19 cellular contexts compared by ENCODE assay signal in genomic region chr13:51258612-51259358, GRCh38. TPM values are rescaled to one million over a fixed set of nuclear protein-coding genes. Genes with fewer than 3 reads are reported as not detected.
A peak's percentile ranks its signal among the peaks of the same experiment; 100 is the strongest.
DNase-seq lines count a peak whose midpoint lies in the region; ATAC-seq and TF ChIP-seq lines count a peak whose summit lies in the region.
"Had no signal": no experiment of that assay in that cellular context is flagged by ENCODE, and none has a peak within 500 bp of the region (broad histone marks: within the 10 kb centered on the region; RNA-seq: fewer than 3 reads in every experiment).

No MANE protein-coding gene starts in this region.

- no peaks in the 10 kb centered on the region for H3K9me3 Mint-ChIP-seq in activated CD8-positive, alpha-beta memory T cell treated with anti-CD3 and anti-CD28 coated beads, Interleukin-2, amount 10 ng/mL, durations not matched to agents 7 days and 5 days (ENCODE audit: low read depth)
- H3K9me3 Mint-ChIP-seq in osteocyte (ENCODE audit: unreplicated experiment): no peaks in the 10 kb centered on the region
- H3K9me3 Mint-ChIP-seq: activated naive CD8-positive, alpha-beta T cell treated with anti-CD3 and anti-CD28 coated beads, Interleukin-2, amount 10 ng/mL, durations not matched to agents 7 days and 5 days; stimulated activated memory B cell treated with anti-CD40 and anti-IgM and Interleukin-4, amounts not matched to agents 10 μg/mL and 1 μg/mL and 100 μg/mL, for 72 hours had no signal

- CTCF ChIA-PET in activated CD8-positive, alpha-beta memory T cell treated with anti-CD3 and anti-CD28 coated beads, Interleukin-2, amount 10 ng/mL, durations not matched to agents 7 days and 5 days (lab: Charles Lee): no interaction called here

- no peaks in the 10 kb centered on the region for H3K9me3 ChIP-seq in aorta (ENCODE audit: control insufficient read depth, low read length)
- H3K9me3 ChIP-seq: neutrophil, upper lobe of left lung had no signal

- peaks cover 6% of the 10 kb centered on the region for H3K4me1 Mint-ChIP-seq in activated CD8-positive, alpha-beta memory T cell treated with anti-CD3 and anti-CD28 coated beads, Interleukin-2, amount 10 ng/mL, durations not matched to agents 7 days and 5 days
- peaks cover 26% of the 10 kb centered on the region for H3K4me1 Mint-ChIP-seq in osteocyte (ENCODE audit: unreplicated experiment)
- H3K4me1 Mint-ChIP-seq: activated naive CD8-positive, alpha-beta T cell treated with anti-CD3 and anti-CD28 coated beads, Interleukin-2, amount 10 ng/mL, durations not matched to agents 7 days and 5 days had no signal

- no peaks in the 10 kb centered on the region for H3K4me1 ChIP-seq in aorta (ENCODE audit: control insufficient read depth in 1 of 2, insufficient read depth in 2 of 2, low read length in 2 of 2)
- H3K4me1 ChIP-seq: upper lobe of left lung had no signal

- H3K27me3 ChIP-seq in brain microvascular endothelial cell (replicated peaks): no peaks in the 10 kb centered on the region
- no peaks in the 10 kb centered on the region for H3K27me3 ChIP-seq in aorta (ENCODE audit: control insufficient read depth in 1 of 2, insufficient read depth in 2 of 2, low read length in 1 of 2)
- H3K27me3 ChIP-seq: neutrophil, upper lobe of left lung had no signal

- H3K36me3 ChIP-seq in brain microvascular endothelial cell (replicated peaks): no peaks in the 10 kb centered on the region
- H3K36me3 ChIP-seq in aorta (ENCODE audit: control insufficient read depth in 1 of 2, insufficient read depth in 2 of 2, low read length in 1 of 2): no peaks in the 10 kb centered on the region
- H3K36me3 ChIP-seq: neutrophil had no signal

- intact Hi-C loops in aorta (cut with DNase I): no loop called here

- no peak overlapping the region for H3K27ac Mint-ChIP-seq in activated CD8-positive, alpha-beta memory T cell treated with anti-CD3 and anti-CD28 coated beads, Interleukin-2, amount 10 ng/mL, durations not matched to agents 7 days and 5 days
- no peak overlapping the region for H3K27ac Mint-ChIP-seq in osteocyte (ENCODE audit: unreplicated experiment)
- H3K27ac Mint-ChIP-seq: activated naive CD8-positive, alpha-beta T cell treated with anti-CD3 and anti-CD28 coated beads, Interleukin-2, amount 10 ng/mL, durations not matched to agents 7 days and 5 days; stimulated activated memory B cell treated with anti-CD40 and anti-IgM and Interleukin-4, amounts not matched to agents 10 μg/mL and 1 μg/mL and 100 μg/mL, for 72 hours had no signal

- ATAC-seq in activated CD8-positive, alpha-beta memory T cell treated with anti-CD3 and anti-CD28 coated beads, Interleukin-2, amount 10 ng/mL, durations not matched to agents 7 days and 5 days: no peak
- peak; percentile 12 for ATAC-seq in aorta (ENCODE audit: low FRiP score)
- no peak for ATAC-seq in HG02981 (IDR thresholded peaks at IDR 0.05; ENCODE audit: unreplicated experiment)
- ATAC-seq: stimulated activated memory B cell treated with anti-CD40 and anti-IgM and Interleukin-4, amounts not matched to agents 10 μg/mL and 1 μg/mL and 100 μg/mL, for 72 hours had no signal

- WGBS in aorta, 2 donors: 89 to 95% methylated on average over 19 of the region's 19 CpGs

- H3K27me3 Mint-ChIP-seq in activated CD8-positive, alpha-beta memory T cell treated with anti-CD3 and anti-CD28 coated beads, Interleukin-2, amount 10 ng/mL, durations not matched to agents 7 days and 5 days: peaks cover 3% of the 10 kb centered on the region
- H3K27me3 Mint-ChIP-seq in osteocyte (ENCODE audit: unreplicated experiment): no peaks in the 10 kb centered on the region

- no peak overlapping the region for H3K4me3 Mint-ChIP-seq in activated CD8-positive, alpha-beta memory T cell treated with anti-CD3 and anti-CD28 coated beads, Interleukin-2, amount 10 ng/mL, durations not matched to agents 7 days and 5 days
- no peak overlapping the region for H3K4me3 Mint-ChIP-seq in osteocyte (ENCODE audit: unreplicated experiment)
- H3K4me3 Mint-ChIP-seq: activated naive CD8-positive, alpha-beta T cell treated with anti-CD3 and anti-CD28 coated beads, Interleukin-2, amount 10 ng/mL, durations not matched to agents 7 days and 5 days; stimulated activated memory B cell treated with anti-CD40 and anti-IgM and Interleukin-4, amounts not matched to agents 10 μg/mL and 1 μg/mL and 100 μg/mL, for 72 hours had no signal

- TF ChIP-seq CTCF in brain microvascular endothelial cell (IDR thresholded peaks at IDR 0.05; ENCODE audit: low read depth, low read length, missing control alignments) (no peak), osteocyte (IDR thresholded peaks at IDR 0.05) (no peak)

- H3K4me3 ChIP-seq in brain microvascular endothelial cell (ENCODE audit: low read depth, low read length) (no peak overlapping the region), aorta (ENCODE audit: low read length in 2 of 2) (no peak overlapping the region)
- H3K4me3 ChIP-seq: skin epidermis, upper lobe of left lung had no signal

- DNase-seq in activated CD8-positive, alpha-beta memory T cell treated with anti-CD3 and anti-CD28 coated beads, Interleukin-2, amount 10 ng/mL, durations not matched to agents 7 days and 5 days: peak; percentile 31
- DNase-seq in activated CD8-positive, alpha-beta memory T cell treated with anti-CD3 and anti-CD28 coated beads, Interleukin-2, amount 50 U/mL, for 48 hours: no peak
- DNase-seq in brain microvascular endothelial cell (peak; percentile 18), left kidney (ENCODE audit: low read depth, low spot score) (peak; percentile 90), aorta (peak in 1 of 2 donors; percentile 52), NCI-H2227 treated with DMSO at 0.1 percent for 48 hours (lab: John Stamatoyannopoulos, UW) (no peak), osteocyte (ENCODE audit: extremely low spot score, unreplicated experiment) (no peak)
- DNase-seq: activated CD4-positive, alpha-beta T cell treated with anti-CD3 and anti-CD28 coated beads, Interleukin-2, amount 50 U/mL, for 4 hours; activated naive CD8-positive, alpha-beta T cell treated with anti-CD3 and anti-CD28 coated beads, Interleukin-2, amount 10 ng/mL, durations not matched to agents 7 days and 5 days; activated T-cell treated with anti-CD3 and anti-CD28 coated beads, Interleukin-2, amount 50 U/mL, for 48 hours; DND-41; foreskin fibroblast; mammary epithelial cell had no signal

- no peak overlapping the region for H3K27ac ChIP-seq in brain microvascular endothelial cell
- H3K27ac ChIP-seq in aorta (ENCODE audit: low read depth in 1 of 2, low read length in 2 of 2): no peak overlapping the region
- H3K27ac ChIP-seq: C4-2B, neutrophil, skin epidermis, upper lobe of left lung had no signal

- no peaks in the 10 kb centered on the region for H3K36me3 Mint-ChIP-seq in activated CD8-positive, alpha-beta memory T cell treated with anti-CD3 and anti-CD28 coated beads, Interleukin-2, amount 10 ng/mL, durations not matched to agents 7 days and 5 days
- no peaks in the 10 kb centered on the region for H3K36me3 Mint-ChIP-seq in osteocyte (ENCODE audit: unreplicated experiment)
- H3K36me3 Mint-ChIP-seq: activated naive CD8-positive, alpha-beta T cell treated with anti-CD3 and anti-CD28 coated beads, Interleukin-2, amount 10 ng/mL, durations not matched to agents 7 days and 5 days; stimulated activated memory B cell treated with anti-CD40 and anti-IgM and Interleukin-4, amounts not matched to agents 10 μg/mL and 1 μg/mL and 100 μg/mL, for 72 hours had no signal

- in situ Hi-C loops in brain microvascular endothelial cell (cut with HindIII; ENCODE audit: low pct_ligation_motif_present, low sequenced_read_pairs): no loop called here

RNA-seq across cellular contexts. Expression of gene FAM124A, which starts 36.6 kb away (rescaled TPM):
- under 1 TPM; 0.09 to 0.26 TPM for total RNA-seq in activated CD8-positive, alpha-beta memory T cell treated with anti-CD3 and anti-CD28 coated beads, Interleukin-2, amount 10 ng/mL, durations not matched to agents 7 days and 5 days
- total RNA-seq in aorta (1 to 10 TPM; 7.2 to 9.2 TPM), osteocyte (1.8 TPM in 2 replicates)
- 1 to 10 TPM; 1.6 to 1.7 TPM for polyA plus RNA-seq in aorta

Comparison
In these comparisons a context has a peak if more than half of its experiments do, and no peak if none do; other contexts are left out.
1. DNase-seq: peak in activated CD8-positive, alpha-beta memory T cell treated with anti-CD3 and anti-CD28 coated beads, Interleukin-2, amount 10 ng/mL, durations not matched to agents 7 days and 5 days (single experiment), brain microvascular endothelial cell (single experiment) and left kidney (single experiment); none in activated CD8-positive, alpha-beta memory T cell treated with anti-CD3 and anti-CD28 coated beads, Interleukin-2, amount 50 U/mL, for 48 hours (single experiment), NCI-H2227 treated with DMSO at 0.1 percent for 48 hours (single experiment) and osteocyte (single experiment).